Comparison of ENCODE assay signal across 15 cellular contexts in the genomic region with DNA sequence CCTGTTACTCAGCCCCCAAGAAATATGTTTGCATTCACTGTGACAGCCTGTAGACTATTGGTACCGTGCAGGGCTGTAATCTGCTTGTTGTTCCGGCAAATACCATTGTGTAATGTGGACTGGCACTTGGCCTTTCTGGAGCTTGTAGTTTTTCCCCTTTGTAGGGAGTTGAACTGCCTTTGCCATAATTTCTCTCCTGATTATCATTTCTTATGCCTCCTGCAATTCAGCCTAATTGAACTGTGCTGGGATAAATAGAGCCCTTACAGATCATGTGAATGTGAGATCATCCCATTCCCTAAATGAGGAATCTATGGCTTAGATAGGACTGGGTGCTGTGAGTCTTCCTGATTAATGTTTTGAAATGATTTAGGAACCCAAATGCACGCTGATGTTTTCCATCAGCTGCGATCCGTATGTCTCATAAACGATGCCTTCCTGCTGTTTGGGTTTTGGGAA.
DNase-seq lines count a peak whose midpoint lies in the region; ATAC-seq and TF ChIP-seq lines count a peak whose summit lies in the region.
"Had no signal": no experiment of that assay in that cellular context is flagged by ENCODE, and none has a peak within 500 bp of the region (broad histone marks: within the 10 kb centered on the region; RNA-seq: fewer than 3 reads in every experiment).

No MANE protein-coding gene starts in this region.

- intact Hi-C loops in natural killer cell (cut with micrococcal nuclease), result no loop called here
- intact Hi-C loops in esophagus squamous epithelium (cut with DNase I), result loop anchor here (10.0 kb wide), 1 partner anchor 176 kb away; no protein-coding TSS in a partner anchor

- H3K27me3 Mint-ChIP-seq in natural killer cell (ENCODE audit: low read depth in 2 of 2), result no peaks in the 10 kb centered on the region
- H3K27me3 Mint-ChIP-seq in natural killer cell treated with Interleukin-12 subunit alpha and Interleukin-12 subunit beta and Interleukin-15 and Interleukin-18, amount 100 ng/mL, for 72 hours, result no peaks in the 10 kb centered on the region
- H3K27me3 Mint-ChIP-seq: naive B cell had no signal

- no peak overlapping the region for H3K4me3 Mint-ChIP-seq in natural killer cell
- no peak overlapping the region for H3K4me3 Mint-ChIP-seq in natural killer cell treated with Interleukin-12 subunit alpha and Interleukin-12 subunit beta and Interleukin-15 and Interleukin-18, amount 100 ng/mL, for 72 hours

- no peaks in the 10 kb centered on the region for H3K9me3 Mint-ChIP-seq in natural killer cell
- peaks cover 5% of the 10 kb centered on the region for H3K9me3 Mint-ChIP-seq in natural killer cell treated with Interleukin-12 subunit alpha and Interleukin-12 subunit beta and Interleukin-15 and Interleukin-18, amount 100 ng/mL, for 72 hours

- H3K4me1 ChIP-seq in esophagus squamous epithelium, result peaks cover 11 to 93% (median 38%) of the 10 kb centered on the region in 3 donors
- H3K4me1 ChIP-seq in lung (ENCODE audit: control insufficient read depth in 2 of 2, insufficient read depth in 2 of 2, low read length in 2 of 2), result peaks cover 24 to 59% of the 10 kb centered on the region in 2 donors
- H3K4me1 ChIP-seq in effector memory CD4-positive, alpha-beta T cell (ENCODE audit: control insufficient read depth, insufficient read depth, low read length, poor library complexity, severe bottlenecking), result peaks cover 19% of the 10 kb centered on the region

- no peaks in the 10 kb centered on the region for H3K36me3 ChIP-seq in esophagus squamous epithelium
- no peaks in the 10 kb centered on the region for H3K36me3 ChIP-seq in lung (ENCODE audit: control insufficient read depth in 2 of 2, insufficient read depth in 2 of 2, low read length in 2 of 2)
- no peaks in the 10 kb centered on the region for H3K36me3 ChIP-seq in effector memory CD4-positive, alpha-beta T cell (ENCODE audit: control insufficient read depth, insufficient read depth, low read length)

- DNase-seq in natural killer cell (no peak), esophagus squamous epithelium (lab: John Stamatoyannopoulos, UW) (no peak), lung (ENCODE audit: low spot score) (no peak), UCSD-AML1 (lab: John Stamatoyannopoulos, UW; ENCODE audit: unreplicated experiment) (no peak)
- DNase-seq in natural killer cell treated with Interleukin-12 subunit alpha and Interleukin-12 subunit beta and Interleukin-15 and Interleukin-18, amount 100 ng/mL, for 72 hours (ENCODE audit: low spot score), result no peak
- DNase-seq in effector memory CD4-positive, alpha-beta T cell, result no peak
- DNase-seq: activated CD8-positive, alpha-beta memory T cell treated with anti-CD3 and anti-CD28 coated beads, Interleukin-2, amount 50 U/mL, for 48 hours; DMS79 treated with DMSO at 0.1 percent for 48 hours; H7; naive B cell; NCI-H526; SIG-M5 had no signal

- no peaks in the 10 kb centered on the region for H3K27me3 ChIP-seq in esophagus squamous epithelium
- no peaks in the 10 kb centered on the region for H3K27me3 ChIP-seq in lung (ENCODE audit: control insufficient read depth, insufficient read depth)
- no peaks in the 10 kb centered on the region for H3K27me3 ChIP-seq in effector memory CD4-positive, alpha-beta T cell (replicated peaks; ENCODE audit: control insufficient read depth, insufficient read depth, low read length, poor library complexity, severe bottlenecking)

- no peak for TF ChIP-seq POLR2A in esophagus squamous epithelium (IDR thresholded peaks at IDR 0.05)

- H3K27ac Mint-ChIP-seq in natural killer cell, result peak overlapping the region; percentile 56 to 82
- H3K27ac Mint-ChIP-seq in natural killer cell treated with Interleukin-12 subunit alpha and Interleukin-12 subunit beta and Interleukin-15 and Interleukin-18, amount 100 ng/mL, for 72 hours, result peak overlapping the region in 1 of 2 donors; percentile 50

- H3K9me3 ChIP-seq in esophagus squamous epithelium (no peaks in the 10 kb centered on the region), lung (ENCODE audit: control insufficient read depth in 2 of 2, insufficient read depth in 1 of 2, low read length in 1 of 2) (no peaks in the 10 kb centered on the region)
- no peaks in the 10 kb centered on the region for H3K9me3 ChIP-seq in effector memory CD4-positive, alpha-beta T cell (ENCODE audit: control insufficient read depth, low read length)

- 66 to 80% methylated on average over 6 of the region's 6 CpGs for WGBS in esophagus squamous epithelium, 2 donors
- WGBS in lung, 2 donors, result 61 to 72% methylated on average over 6 of the region's 6 CpGs

- peaks cover 90 to 91% of the 10 kb centered on the region in 2 donors for H3K4me1 Mint-ChIP-seq in natural killer cell
- H3K4me1 Mint-ChIP-seq in natural killer cell treated with Interleukin-12 subunit alpha and Interleukin-12 subunit beta and Interleukin-15 and Interleukin-18, amount 100 ng/mL, for 72 hours (ENCODE audit: low read depth in 2 of 2), result peaks cover 80% of the 10 kb centered on the region in 2 donors

- TF ChIP-seq CTCF in natural killer cell (IDR thresholded peaks at IDR 0.05) (no peak), esophagus squamous epithelium (IDR thresholded peaks at IDR 0.05) (no peak), lung (IDR thresholded peaks at IDR 0.05; ENCODE audit: control extremely low read depth, extremely low read depth) (no peak)

- ATAC-seq in natural killer cell (no peak), lung (ENCODE audit: insufficient read depth, low FRiP score) (no peak), HG02763 (IDR thresholded peaks at IDR 0.05; ENCODE audit: unreplicated experiment) (no peak), GM21367 (IDR thresholded peaks at IDR 0.05; ENCODE audit: unreplicated experiment) (no peak)
- ATAC-seq in natural killer cell treated with Interleukin-12 subunit alpha and Interleukin-12 subunit beta and Interleukin-15 and Interleukin-18, amount 100 ng/mL, for 72 hours, result no peak
- ATAC-seq: GM12878 had no signal

- H3K27ac ChIP-seq in esophagus squamous epithelium, result peak overlapping the region in 3 of 4 donors; percentile 1 to 55 (median 36)
- peak overlapping the region; percentile 43 to 69 for H3K27ac ChIP-seq in lung (ENCODE audit: low read depth in 1 of 2, low read length in 1 of 2)
- no peak overlapping the region for H3K27ac ChIP-seq in effector memory CD4-positive, alpha-beta T cell (ENCODE audit: insufficient read depth, low read length, poor library complexity, severe bottlenecking)

- H3K4me3 ChIP-seq in esophagus squamous epithelium (no peak overlapping the region), lung (no peak overlapping the region)
- no peak overlapping the region for H3K4me3 ChIP-seq in effector memory CD4-positive, alpha-beta T cell (ENCODE audit: insufficient read depth, low read depth, low read length, poor library complexity, severe bottlenecking)
- H3K4me3 ChIP-seq: GM12878 had no signal

- no peaks in the 10 kb centered on the region for H3K36me3 Mint-ChIP-seq in natural killer cell
- peaks cover 4% of the 10 kb centered on the region for H3K36me3 Mint-ChIP-seq in natural killer cell treated with Interleukin-12 subunit alpha and Interleukin-12 subunit beta and Interleukin-15 and Interleukin-18, amount 100 ng/mL, for 72 hours
